Comparison of ENCODE assay signal across 7 cellular contexts in genomic region chr11:64207247-64208085, GRCh38. TPM values are rescaled to one million over a fixed set of nuclear protein-coding genes. Genes with fewer than 3 reads are reported as not detected.
DNase-seq lines count a peak whose midpoint lies in the region; ATAC-seq and TF ChIP-seq lines count a peak whose summit lies in the region.

No MANE protein-coding gene starts in this region.

- ATAC-seq in GM19043 (IDR thresholded peaks at IDR 0.05; ENCODE audit: low read depth, unreplicated experiment) (peak; percentile 52), HG03432 (IDR thresholded peaks at IDR 0.05; ENCODE audit: unreplicated experiment) (peak; percentile 55), mucosa of descending colon (peak; percentile 53)
- ATAC-seq in stimulated activated memory B cell treated with anti-CD40 and anti-IgM and Interleukin-4, amounts not matched to agents 10 μg/mL and 1 μg/mL and 100 μg/mL, for 72 hours, result peak; percentile 86

- H3K27me3 Mint-ChIP-seq in stimulated activated memory B cell treated with anti-CD40 and anti-IgM and Interleukin-4, amounts not matched to agents 10 μg/mL and 1 μg/mL and 100 μg/mL, for 72 hours, result no peaks in the 10 kb centered on the region

- H3K4me1 Mint-ChIP-seq in stimulated activated memory B cell treated with anti-CD40 and anti-IgM and Interleukin-4, amounts not matched to agents 10 μg/mL and 1 μg/mL and 100 μg/mL, for 72 hours, result peaks cover 71% of the 10 kb centered on the region

- no peaks in the 10 kb centered on the region for H3K9me3 ChIP-seq in mucosa of descending colon

- H3K36me3 ChIP-seq in mucosa of descending colon (ENCODE audit: low read depth), result peaks cover 7% of the 10 kb centered on the region

- no peaks in the 10 kb centered on the region for H3K9me3 Mint-ChIP-seq in stimulated activated memory B cell treated with anti-CD40 and anti-IgM and Interleukin-4, amounts not matched to agents 10 μg/mL and 1 μg/mL and 100 μg/mL, for 72 hours

- intact Hi-C loops in mucosa of descending colon (cut with DNase I, micrococcal nuclease), result loop anchor here (5.0 to 10.0 kb wide), 2 partner anchors 95 to 97 kb away; partner anchors contain the start of genes CATSPERZ (in 2 of the 2) and ESRRA (in 1 of the 2)

- no peak for TF ChIP-seq CTCF in mucosa of descending colon (IDR thresholded peaks at IDR 0.05)

- H3K36me3 Mint-ChIP-seq in stimulated activated memory B cell treated with anti-CD40 and anti-IgM and Interleukin-4, amounts not matched to agents 10 μg/mL and 1 μg/mL and 100 μg/mL, for 72 hours, result peaks cover 74% of the 10 kb centered on the region

- H3K4me3 Mint-ChIP-seq in stimulated activated memory B cell treated with anti-CD40 and anti-IgM and Interleukin-4, amounts not matched to agents 10 μg/mL and 1 μg/mL and 100 μg/mL, for 72 hours, result peak overlapping the region; percentile 89

- peaks cover 32% of the 10 kb centered on the region for H3K4me1 ChIP-seq in mucosa of descending colon (ENCODE audit: low read depth)

- peak overlapping the region; percentile 95 for H3K27ac Mint-ChIP-seq in stimulated activated memory B cell treated with anti-CD40 and anti-IgM and Interleukin-4, amounts not matched to agents 10 μg/mL and 1 μg/mL and 100 μg/mL, for 72 hours

- DNase-seq in UCSD-AML1 (lab: John Stamatoyannopoulos, UW; ENCODE audit: unreplicated experiment), result peak; percentile 85
- DNase-seq in central memory CD4-positive, alpha-beta T cell, result peak; percentile 68
- peak; percentile 73 to 90 (median 75) for DNase-seq in mucosa of descending colon
- no peak for DNase-seq in NCI-H526 treated with DMSO at 0.1 percent for 48 hours (lab: John Stamatoyannopoulos, UW)

- peak overlapping the region; percentile 9 for H3K4me3 ChIP-seq in mucosa of descending colon

RNA-seq across cellular contexts. Expression of gene FERMT3, which starts 0.9 kb away (rescaled TPM):
- 10 to 100 TPM; 19.7 to 32.7 (median 26.4) TPM for total RNA-seq in mucosa of descending colon

RNA-seq across cellular contexts. Expression of gene TRPT1, which starts 18.5 kb away (rescaled TPM):
- 10 to 100 TPM; 50.6 to 55.1 (median 53.1) TPM for total RNA-seq in mucosa of descending colon

RNA-seq across cellular contexts. Expression of gene NUDT22, which starts 18.6 kb away (rescaled TPM):
- total RNA-seq in mucosa of descending colon, result 100 to 1,000 TPM in 2 of 3 donors, 10 to 100 TPM in 1; 81.6 to 137 (median 119) TPM

RNA-seq across cellular contexts. Expression of gene STIP1, which starts 21.5 kb away (rescaled TPM):
- 100 to 1,000 TPM in 1 of 3 donors, 10 to 100 TPM in 2; 49.4 to 118 (median 80.3) TPM for total RNA-seq in mucosa of descending colon

RNA-seq across cellular contexts. Expression of gene DNAJC4, which starts 22.9 kb away (rescaled TPM):
- total RNA-seq in mucosa of descending colon, result 10 to 100 TPM; 43.6 to 57.6 (median 50.7) TPM
